Comparison of ENCODE assay signal across 1 cellular context in the genomic region with DNA sequence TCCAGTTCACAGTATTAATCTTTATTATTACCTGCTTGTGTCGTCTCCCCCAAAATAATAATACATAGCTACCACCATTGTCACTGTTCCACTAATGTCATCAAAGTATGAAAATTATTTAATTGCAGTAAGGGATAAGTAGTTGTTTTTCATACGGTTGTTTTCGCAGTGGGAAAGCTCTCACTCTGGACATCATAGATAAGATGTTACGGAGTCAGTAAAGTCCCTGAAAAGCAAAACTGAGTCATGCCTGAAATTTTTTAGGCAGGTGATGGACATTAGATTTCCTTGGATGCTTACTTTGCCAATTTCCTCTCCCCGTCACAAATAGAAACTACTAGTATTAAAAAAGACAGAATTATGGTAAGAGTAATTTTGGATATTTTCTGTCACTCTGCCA.
TF ChIP-seq lines count a peak whose summit lies in the region.

No MANE protein-coding gene starts in this region.

TF ChIP-seq in K562, 482 proteins besides CTCF, POLR2A, EP300 and RAD21 (continued from another document and continues in another):
- TF ChIP-seq, protein P1, sequence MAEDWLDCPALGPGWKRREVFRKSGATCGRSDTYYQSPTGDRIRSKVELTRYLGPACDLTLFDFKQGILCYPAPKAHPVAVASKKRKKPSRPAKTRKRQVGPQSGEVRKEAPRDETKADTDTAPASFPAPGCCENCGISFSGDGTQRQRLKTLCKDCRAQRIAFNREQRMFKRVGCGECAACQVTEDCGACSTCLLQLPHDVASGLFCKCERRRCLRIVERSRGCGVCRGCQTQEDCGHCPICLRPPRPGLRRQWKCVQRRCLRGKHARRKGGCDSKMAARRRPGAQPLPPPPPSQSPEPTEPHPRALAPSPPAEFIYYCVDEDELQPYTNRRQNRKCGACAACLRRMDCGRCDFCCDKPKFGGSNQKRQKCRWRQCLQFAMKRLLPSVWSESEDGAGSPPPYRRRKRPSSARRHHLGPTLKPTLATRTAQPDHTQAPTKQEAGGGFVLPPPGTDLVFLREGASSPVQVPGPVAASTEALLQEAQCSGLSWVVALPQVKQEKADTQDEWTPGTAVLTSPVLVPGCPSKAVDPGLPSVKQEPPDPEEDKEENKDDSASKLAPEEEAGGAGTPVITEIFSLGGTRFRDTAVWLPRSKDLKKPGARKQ (CRISPR knock-in tag; IDR thresholded peaks at IDR 0.05) = no peak
- TF ChIP-seq ZNF436 (CRISPR knock-in tag; IDR thresholded peaks at IDR 0.05) (no peak), CBFA2T2 (conservative IDR thresholded peaks at IDR 0.05) (peak; percentile 55), EP400 (IDR thresholded peaks at IDR 0.05) (no peak), U2AF1 (optimal IDR thresholded peaks at IDR 0.05; ENCODE audit: low read depth, low read length) (no peak), IFI16 (CRISPR knock-in tag; IDR thresholded peaks at IDR 0.05) (no peak), C11orf30 (IDR thresholded peaks at IDR 0.05; ENCODE audit: low read depth) (peak; percentile 22; the same call in 1 of the 2 replicates), PTRF (tag; IDR thresholded peaks at IDR 0.05) (no peak), ZSCAN29 (IDR thresholded peaks at IDR 0.05) (no peak), POLR3G (IDR thresholded peaks at IDR 0.05; ENCODE audit: extremely low read depth, insufficient read length, insufficient replicate concordance) (no peak), GABPB1 (CRISPR knock-in tag; IDR thresholded peaks at IDR 0.05) (no peak), SMARCC2 (IDR thresholded peaks at IDR 0.05; ENCODE audit: low read depth) (peak; percentile 86), RBM17 (IDR thresholded peaks at IDR 0.05; ENCODE audit: borderline replicate concordance, low read depth, low read length) (no peak), ZNF274 (IDR thresholded peaks at IDR 0.05; ENCODE audit: borderline replicate concordance, low read depth, low read length) (no peak), TAL1 (IDR thresholded peaks at IDR 0.05) (peak; percentile 80), TARDBP (IDR thresholded peaks at IDR 0.05) (no peak), GATA2 (CRISPR knock-in tag; IDR thresholded peaks at IDR 0.05) (no peak), FOXK2 (conservative IDR thresholded peaks at IDR 0.05 in 1 of 2, IDR thresholded peaks at IDR 0.05 in 1 of 2; ENCODE audit: low read depth in 2 of 2) (0 out of 4 replicates have a peak, but pooled peaks of 1 of the 2 experiments have one; percentile 24), ZNF584 (CRISPR knock-in tag; IDR thresholded peaks at IDR 0.05; ENCODE audit: low read depth) (no peak), E2F4 (CRISPR knock-in tag; IDR thresholded peaks at IDR 0.05; ENCODE audit: low read depth) (no peak), PHB2 (IDR thresholded peaks at IDR 0.05; ENCODE audit: low read depth) (no peak), RFX1 (IDR thresholded peaks at IDR 0.05) (no peak), TEAD4 (IDR thresholded peaks at IDR 0.05; ENCODE audit: low read length) (peak; percentile 83), TEAD4 (CRISPR knock-in tag; IDR thresholded peaks at IDR 0.05; ENCODE audit: borderline replicate concordance) (no peak), BRD9 (IDR thresholded peaks at IDR 0.05; ENCODE audit: low read depth, partially characterized antibody) (no peak)
- TF ChIP-seq, protein P2, sequence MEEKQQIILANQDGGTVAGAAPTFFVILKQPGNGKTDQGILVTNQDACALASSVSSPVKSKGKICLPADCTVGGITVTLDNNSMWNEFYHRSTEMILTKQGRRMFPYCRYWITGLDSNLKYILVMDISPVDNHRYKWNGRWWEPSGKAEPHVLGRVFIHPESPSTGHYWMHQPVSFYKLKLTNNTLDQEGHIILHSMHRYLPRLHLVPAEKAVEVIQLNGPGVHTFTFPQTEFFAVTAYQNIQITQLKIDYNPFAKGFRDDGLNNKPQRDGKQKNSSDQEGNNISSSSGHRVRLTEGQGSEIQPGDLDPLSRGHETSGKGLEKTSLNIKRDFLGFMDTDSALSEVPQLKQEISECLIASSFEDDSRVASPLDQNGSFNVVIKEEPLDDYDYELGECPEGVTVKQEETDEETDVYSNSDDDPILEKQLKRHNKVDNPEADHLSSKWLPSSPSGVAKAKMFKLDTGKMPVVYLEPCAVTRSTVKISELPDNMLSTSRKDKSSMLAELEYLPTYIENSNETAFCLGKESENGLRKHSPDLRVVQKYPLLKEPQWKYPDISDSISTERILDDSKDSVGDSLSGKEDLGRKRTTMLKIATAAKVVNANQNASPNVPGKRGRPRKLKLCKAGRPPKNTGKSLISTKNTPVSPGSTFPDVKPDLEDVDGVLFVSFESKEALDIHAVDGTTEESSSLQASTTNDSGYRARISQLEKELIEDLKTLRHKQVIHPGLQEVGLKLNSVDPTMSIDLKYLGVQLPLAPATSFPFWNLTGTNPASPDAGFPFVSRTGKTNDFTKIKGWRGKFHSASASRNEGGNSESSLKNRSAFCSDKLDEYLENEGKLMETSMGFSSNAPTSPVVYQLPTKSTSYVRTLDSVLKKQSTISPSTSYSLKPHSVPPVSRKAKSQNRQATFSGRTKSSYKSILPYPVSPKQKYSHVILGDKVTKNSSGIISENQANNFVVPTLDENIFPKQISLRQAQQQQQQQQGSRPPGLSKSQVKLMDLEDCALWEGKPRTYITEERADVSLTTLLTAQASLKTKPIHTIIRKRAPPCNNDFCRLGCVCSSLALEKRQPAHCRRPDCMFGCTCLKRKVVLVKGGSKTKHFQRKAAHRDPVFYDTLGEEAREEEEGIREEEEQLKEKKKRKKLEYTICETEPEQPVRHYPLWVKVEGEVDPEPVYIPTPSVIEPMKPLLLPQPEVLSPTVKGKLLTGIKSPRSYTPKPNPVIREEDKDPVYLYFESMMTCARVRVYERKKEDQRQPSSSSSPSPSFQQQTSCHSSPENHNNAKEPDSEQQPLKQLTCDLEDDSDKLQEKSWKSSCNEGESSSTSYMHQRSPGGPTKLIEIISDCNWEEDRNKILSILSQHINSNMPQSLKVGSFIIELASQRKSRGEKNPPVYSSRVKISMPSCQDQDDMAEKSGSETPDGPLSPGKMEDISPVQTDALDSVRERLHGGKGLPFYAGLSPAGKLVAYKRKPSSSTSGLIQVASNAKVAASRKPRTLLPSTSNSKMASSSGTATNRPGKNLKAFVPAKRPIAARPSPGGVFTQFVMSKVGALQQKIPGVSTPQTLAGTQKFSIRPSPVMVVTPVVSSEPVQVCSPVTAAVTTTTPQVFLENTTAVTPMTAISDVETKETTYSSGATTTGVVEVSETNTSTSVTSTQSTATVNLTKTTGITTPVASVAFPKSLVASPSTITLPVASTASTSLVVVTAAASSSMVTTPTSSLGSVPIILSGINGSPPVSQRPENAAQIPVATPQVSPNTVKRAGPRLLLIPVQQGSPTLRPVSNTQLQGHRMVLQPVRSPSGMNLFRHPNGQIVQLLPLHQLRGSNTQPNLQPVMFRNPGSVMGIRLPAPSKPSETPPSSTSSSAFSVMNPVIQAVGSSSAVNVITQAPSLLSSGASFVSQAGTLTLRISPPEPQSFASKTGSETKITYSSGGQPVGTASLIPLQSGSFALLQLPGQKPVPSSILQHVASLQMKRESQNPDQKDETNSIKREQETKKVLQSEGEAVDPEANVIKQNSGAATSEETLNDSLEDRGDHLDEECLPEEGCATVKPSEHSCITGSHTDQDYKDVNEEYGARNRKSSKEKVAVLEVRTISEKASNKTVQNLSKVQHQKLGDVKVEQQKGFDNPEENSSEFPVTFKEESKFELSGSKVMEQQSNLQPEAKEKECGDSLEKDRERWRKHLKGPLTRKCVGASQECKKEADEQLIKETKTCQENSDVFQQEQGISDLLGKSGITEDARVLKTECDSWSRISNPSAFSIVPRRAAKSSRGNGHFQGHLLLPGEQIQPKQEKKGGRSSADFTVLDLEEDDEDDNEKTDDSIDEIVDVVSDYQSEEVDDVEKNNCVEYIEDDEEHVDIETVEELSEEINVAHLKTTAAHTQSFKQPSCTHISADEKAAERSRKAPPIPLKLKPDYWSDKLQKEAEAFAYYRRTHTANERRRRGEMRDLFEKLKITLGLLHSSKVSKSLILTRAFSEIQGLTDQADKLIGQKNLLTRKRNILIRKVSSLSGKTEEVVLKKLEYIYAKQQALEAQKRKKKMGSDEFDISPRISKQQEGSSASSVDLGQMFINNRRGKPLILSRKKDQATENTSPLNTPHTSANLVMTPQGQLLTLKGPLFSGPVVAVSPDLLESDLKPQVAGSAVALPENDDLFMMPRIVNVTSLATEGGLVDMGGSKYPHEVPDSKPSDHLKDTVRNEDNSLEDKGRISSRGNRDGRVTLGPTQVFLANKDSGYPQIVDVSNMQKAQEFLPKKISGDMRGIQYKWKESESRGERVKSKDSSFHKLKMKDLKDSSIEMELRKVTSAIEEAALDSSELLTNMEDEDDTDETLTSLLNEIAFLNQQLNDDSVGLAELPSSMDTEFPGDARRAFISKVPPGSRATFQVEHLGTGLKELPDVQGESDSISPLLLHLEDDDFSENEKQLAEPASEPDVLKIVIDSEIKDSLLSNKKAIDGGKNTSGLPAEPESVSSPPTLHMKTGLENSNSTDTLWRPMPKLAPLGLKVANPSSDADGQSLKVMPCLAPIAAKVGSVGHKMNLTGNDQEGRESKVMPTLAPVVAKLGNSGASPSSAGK (IDR thresholded peaks at IDR 0.05) = no peak
- TF ChIP-seq, protein P3, sequence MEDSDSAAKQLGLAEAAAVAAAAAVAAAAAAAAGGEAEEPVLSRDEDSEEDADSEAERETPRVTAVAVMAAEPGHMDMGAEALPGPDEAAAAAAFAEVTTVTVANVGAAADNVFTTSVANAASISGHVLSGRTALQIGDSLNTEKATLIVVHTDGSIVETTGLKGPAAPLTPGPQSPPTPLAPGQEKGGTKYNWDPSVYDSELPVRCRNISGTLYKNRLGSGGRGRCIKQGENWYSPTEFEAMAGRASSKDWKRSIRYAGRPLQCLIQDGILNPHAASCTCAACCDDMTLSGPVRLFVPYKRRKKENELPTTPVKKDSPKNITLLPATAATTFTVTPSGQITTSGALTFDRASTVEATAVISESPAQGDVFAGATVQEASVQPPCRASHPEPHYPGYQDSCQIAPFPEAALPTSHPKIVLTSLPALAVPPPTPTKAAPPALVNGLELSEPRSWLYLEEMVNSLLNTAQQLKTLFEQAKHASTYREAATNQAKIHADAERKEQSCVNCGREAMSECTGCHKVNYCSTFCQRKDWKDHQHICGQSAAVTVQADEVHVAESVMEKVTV (CRISPR knock-in tag; IDR thresholded peaks at IDR 0.05) = no peak
- TF ChIP-seq, protein P4, sequence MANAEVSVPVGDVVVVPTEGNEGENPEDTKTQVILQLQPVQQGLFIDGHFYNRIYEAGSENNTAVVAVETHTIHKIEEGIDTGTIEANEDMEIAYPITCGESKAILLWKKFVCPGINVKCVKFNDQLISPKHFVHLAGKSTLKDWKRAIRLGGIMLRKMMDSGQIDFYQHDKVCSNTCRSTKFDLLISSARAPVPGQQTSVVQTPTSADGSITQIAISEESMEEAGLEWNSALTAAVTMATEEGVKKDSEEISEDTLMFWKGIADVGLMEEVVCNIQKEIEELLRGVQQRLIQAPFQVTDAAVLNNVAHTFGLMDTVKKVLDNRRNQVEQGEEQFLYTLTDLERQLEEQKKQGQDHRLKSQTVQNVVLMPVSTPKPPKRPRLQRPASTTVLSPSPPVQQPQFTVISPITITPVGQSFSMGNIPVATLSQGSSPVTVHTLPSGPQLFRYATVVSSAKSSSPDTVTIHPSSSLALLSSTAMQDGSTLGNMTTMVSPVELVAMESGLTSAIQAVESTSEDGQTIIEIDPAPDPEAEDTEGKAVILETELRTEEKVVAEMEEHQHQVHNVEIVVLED (CRISPR knock-in tag; IDR thresholded peaks at IDR 0.05) = no peak
- TF ChIP-seq, protein P5, sequence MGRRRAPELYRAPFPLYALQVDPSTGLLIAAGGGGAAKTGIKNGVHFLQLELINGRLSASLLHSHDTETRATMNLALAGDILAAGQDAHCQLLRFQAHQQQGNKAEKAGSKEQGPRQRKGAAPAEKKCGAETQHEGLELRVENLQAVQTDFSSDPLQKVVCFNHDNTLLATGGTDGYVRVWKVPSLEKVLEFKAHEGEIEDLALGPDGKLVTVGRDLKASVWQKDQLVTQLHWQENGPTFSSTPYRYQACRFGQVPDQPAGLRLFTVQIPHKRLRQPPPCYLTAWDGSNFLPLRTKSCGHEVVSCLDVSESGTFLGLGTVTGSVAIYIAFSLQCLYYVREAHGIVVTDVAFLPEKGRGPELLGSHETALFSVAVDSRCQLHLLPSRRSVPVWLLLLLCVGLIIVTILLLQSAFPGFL (CRISPR knock-in tag; IDR thresholded peaks at IDR 0.05) = no peak
